9 cellular contexts compared by ENCODE assay signal in genomic region chr22:50445071-50445879, GRCh38. TPM values are rescaled to one million over a fixed set of nuclear protein-coding genes. Genes with fewer than 3 reads are reported as not detected.
DNase-seq lines count a peak whose midpoint lies in the region; ATAC-seq and TF ChIP-seq lines count a peak whose summit lies in the region.
"Had no signal": no experiment of that assay in that cellular context is flagged by ENCODE, and none has a peak within 500 bp of the region (broad histone marks: within the 10 kb centered on the region; RNA-seq: fewer than 3 reads in every experiment).

No MANE protein-coding gene starts in this region.

- CTCF ChIA-PET in RWPE1 (lab: Yijun Ruan, JAX), result interaction anchor here (0.6 kb wide), 1 partner anchor 50 kb away, joined by 6 read pairs; no protein-coding TSS in a partner anchor

- peak; percentile 30; the same call in 2 of the 3 replicates for ATAC-seq in DND-41 (ENCODE audit: insufficient read depth, low read depth)
- no peak for ATAC-seq in HG03565 (IDR thresholded peaks at IDR 0.05; ENCODE audit: unreplicated experiment)

- no peaks in the 10 kb centered on the region for H3K9me3 ChIP-seq in DND-41 (ENCODE audit: insufficient read depth, low read length, severe bottlenecking)

- DNase-seq in DND-41 (peak; percentile 47), RWPE1 (ENCODE audit: low spot score) (no peak), caudate nucleus (lab: John Stamatoyannopoulos, UW) (no peak), pons (ENCODE audit: low spot score) (peak; percentile 39), A172 (ENCODE audit: low spot score) (no peak), retina (no peak), H7 (no peak)
- DNase-seq: central memory CD4-positive, alpha-beta T cell had no signal

- H3K27ac ChIP-seq in DND-41 (ENCODE audit: low read length) (peak overlapping the region; percentile 42; the same call in 1 of the 2 replicates), RWPE1 (peak overlapping the region; percentile 57), caudate nucleus (ENCODE audit: low read depth, low read length) (peak overlapping the region; percentile 11)

- no peaks in the 10 kb centered on the region for H3K27me3 ChIP-seq in DND-41 (ENCODE audit: insufficient read depth, low read length, poor library complexity)
- no peaks in the 10 kb centered on the region for H3K27me3 ChIP-seq in H7 (ENCODE audit: control insufficient read depth, insufficient read depth, low read length)

- POLR2A ChIA-PET in RWPE1 (lab: Yijun Ruan, JAX; ENCODE audit: low non-redundant PET), result interaction anchor here (0.6 kb wide), 1 partner anchor 255 kb away, joined by 4 read pairs; no protein-coding TSS in a partner anchor

- H3K4me1 ChIP-seq in DND-41 (ENCODE audit: insufficient read depth, low read length), result peaks cover 5% of the 10 kb centered on the region; the same call in 1 of the 2 replicates

- H2AFZ ChIP-seq in DND-41 (ENCODE audit: low read depth, low read length), result no peak overlapping the region

- H3K4me3 ChIP-seq in DND-41 (ENCODE audit: low read depth in 1 of 2, low read length in 2 of 2) (no peak overlapping the region), H7 (ENCODE audit: insufficient read depth, low read depth, low read length) (no peak overlapping the region)

- H3K79me2 ChIP-seq in DND-41 (ENCODE audit: insufficient read depth, low read length), result 0 out of 2 replicates have a peak, but pooled peaks cover under 1% of the 10 kb centered on the region

- no peak for TF ChIP-seq CTCF in DND-41 (IDR thresholded peaks at IDR 0.05; ENCODE audit: borderline replicate concordance, extremely low read depth, low read length, poor library complexity, severe bottlenecking)
- no peak for TF ChIP-seq CTCF in RWPE1 (conservative IDR thresholded peaks at IDR 0.05; ENCODE audit: low read depth)

- H3K4me2 ChIP-seq in DND-41 (ENCODE audit: insufficient read depth, low read length), result no peak overlapping the region

- peaks cover 53% of the 10 kb centered on the region for H4K20me1 ChIP-seq in DND-41 (ENCODE audit: insufficient read depth, low read length)

- H3K36me3 ChIP-seq in DND-41 (ENCODE audit: insufficient read depth, low read length), result peaks cover 85% of the 10 kb centered on the region
- H3K36me3 ChIP-seq in H7 (replicated peaks; ENCODE audit: control insufficient read depth, insufficient read depth, low read length), result peaks cover 2% of the 10 kb centered on the region; the same call in 1 of the 2 replicates

- no peak overlapping the region for H3K9ac ChIP-seq in DND-41 (ENCODE audit: low read depth, low read length)

RNA-seq across cellular contexts. Expression of gene SBF1, which starts 29.6 kb away (rescaled TPM):
- total RNA-seq in A172 (2014; rRNA removed; shearing (Covaris generic)), result 43.0 and 48.2 TPM in 2 replicates
- total RNA-seq in H7 (2014; rRNA removed; shearing (Covaris generic)), result 53.8 and 64.4 TPM in 2 replicates

RNA-seq across cellular contexts. Expression of gene ADM2, which starts 36.1 kb away (rescaled TPM):
- not detected in 2 replicates for total RNA-seq in A172 (2014; rRNA removed; shearing (Covaris generic))
- total RNA-seq in H7 (2014; rRNA removed; shearing (Covaris generic)), result 3.0 and 3.2 TPM in 2 replicates

RNA-seq across cellular contexts. Expression of gene MIOX, which starts 41.4 kb away (rescaled TPM):
- not detected in 2 replicates for total RNA-seq in A172 (2014; rRNA removed; shearing (Covaris generic))
- not detected in 2 replicates for total RNA-seq in H7 (2014; rRNA removed; shearing (Covaris generic))

Comparison
In these comparisons a context has a peak if more than half of its experiments do, and no peak if none do; other contexts are left out.
1. DNase-seq: peak in DND-41 (single experiment) and pons (single experiment); none in RWPE1 (single experiment), caudate nucleus (0 of 61), A172 (single experiment), retina (single experiment) and H7 (single experiment).
2. Peak in every context shown above with its lines, with median percentiles within 50 percentile points of each other: H3K27ac ChIP-seq.